In genomic region chr1:242139437-242139836, GRCh38 we compare ENCODE assay signal across 14 cellular contexts.
DNase-seq lines count a peak whose midpoint lies in the region; ATAC-seq and FAIRE-seq lines count a peak whose summit lies in the region.
"Had no signal": no experiment of that assay in that cellular context is flagged by ENCODE, and none has a peak within 500 bp of the region (broad histone marks: within the 10 kb centered on the region; RNA-seq: fewer than 3 reads in every experiment).

No MANE protein-coding gene starts in this region.

- H3K9me3 ChIP-seq in small intestine (ENCODE audit: control insufficient read depth, low read depth): no peaks in the 10 kb centered on the region
- H3K9me3 ChIP-seq: thoracic aorta had no signal

- H3K27ac Mint-ChIP-seq in effector memory CD8-positive, alpha-beta T cell: no peak overlapping the region
- H3K27ac Mint-ChIP-seq: dendritic cell treated with granulocyte-macrophage colony-stimulating factor and Interleukin-4, amounts not matched to agents 40 ng/mL and 50 ng/mL, for 4 days; naive thymus-derived CD8-positive, alpha-beta T cell; T-helper 1 cell treated with Interleukin-12 subunit alpha and Interleukin-12 subunit beta and Interleukin-4 antibody, amounts not matched to agents 30 μg/mL and 1 μg/mL, for 36 hours had no signal

- DNase-seq in SKM-1 treated with dmso at 0.1 percent for 144 hours (lab: John Stamatoyannopoulos, UW; ENCODE audit: unreplicated experiment): peak; percentile 97
- no peak for DNase-seq in small intestine
- no peak for DNase-seq in NCI-H524 treated with DMSO at 0.1 percent for 48 hours (lab: John Stamatoyannopoulos, UW)
- no peak for DNase-seq in activated CD8-positive, alpha-beta memory T cell treated with anti-CD3 and anti-CD28 coated beads, Interleukin-2, amount 50 U/mL, for 48 hours
- no peak for DNase-seq in effector memory CD8-positive, alpha-beta T cell
- DNase-seq: activated gamma-delta T cell; naive thymus-derived CD8-positive, alpha-beta T cell had no signal

- no peaks in the 10 kb centered on the region for H3K9me3 Mint-ChIP-seq in effector memory CD8-positive, alpha-beta T cell
- H3K9me3 Mint-ChIP-seq: dendritic cell treated with granulocyte-macrophage colony-stimulating factor and Interleukin-4, amounts not matched to agents 40 ng/mL and 50 ng/mL, for 4 days; naive thymus-derived CD8-positive, alpha-beta T cell; T-helper 1 cell treated with Interleukin-12 subunit alpha and Interleukin-12 subunit beta and Interleukin-4 antibody, amounts not matched to agents 30 μg/mL and 1 μg/mL, for 36 hours had no signal

- peaks cover 0 to 5% of the 10 kb centered on the region in 2 donors for H3K4me1 Mint-ChIP-seq in effector memory CD8-positive, alpha-beta T cell (ENCODE audit: low read depth in 2 of 2)

- H3K36me3 Mint-ChIP-seq in effector memory CD8-positive, alpha-beta T cell (ENCODE audit: insufficient read depth): no peaks in the 10 kb centered on the region
- H3K36me3 Mint-ChIP-seq: naive thymus-derived CD8-positive, alpha-beta T cell had no signal

- 55 to 66% (median 61%) methylated on average over 6 of the region's 6 CpGs for WGBS in small intestine, 3 donors

- no peak overlapping the region for H3K4me3 Mint-ChIP-seq in effector memory CD8-positive, alpha-beta T cell
- H3K4me3 Mint-ChIP-seq: dendritic cell treated with granulocyte-macrophage colony-stimulating factor and Interleukin-4, amounts not matched to agents 40 ng/mL and 50 ng/mL, for 4 days; naive thymus-derived CD8-positive, alpha-beta T cell; T-helper 1 cell treated with Interleukin-12 subunit alpha and Interleukin-12 subunit beta and Interleukin-4 antibody, amounts not matched to agents 30 μg/mL and 1 μg/mL, for 36 hours had no signal

- peak; percentile 55 for ATAC-seq in GM18517 (IDR thresholded peaks at IDR 0.05; ENCODE audit: unreplicated experiment)
- peak; percentile 58 for ATAC-seq in GM21576 (IDR thresholded peaks at IDR 0.05; ENCODE audit: unreplicated experiment)
- peak; percentile 83 for ATAC-seq in HG03175 (IDR thresholded peaks at IDR 0.05; ENCODE audit: unreplicated experiment)
- no peak for ATAC-seq in effector memory CD8-positive, alpha-beta T cell (replicated peaks)
- ATAC-seq: naive thymus-derived CD8-positive, alpha-beta T cell had no signal

- no peak for FAIRE-seq in small intestine (lab: Jason Lieb, UNC)

- no peaks in the 10 kb centered on the region for H3K4me1 ChIP-seq in small intestine (ENCODE audit: control insufficient read depth in 2 of 2, insufficient read depth in 1 of 2, low read depth in 1 of 2, low read length in 1 of 2)

- no peak overlapping the region for H3K27ac ChIP-seq in small intestine (ENCODE audit: low read depth in 1 of 2, low read length in 1 of 2)
- H3K27ac ChIP-seq: hepatocyte, thoracic aorta had no signal

- H3K36me3 ChIP-seq in small intestine (ENCODE audit: control insufficient read depth in 2 of 2, insufficient read depth in 2 of 2, low read length in 2 of 2): no peaks in the 10 kb centered on the region

- peaks cover 12 to 17% of the 10 kb centered on the region in 2 donors for H3K27me3 Mint-ChIP-seq in effector memory CD8-positive, alpha-beta T cell
- H3K27me3 Mint-ChIP-seq: dendritic cell treated with granulocyte-macrophage colony-stimulating factor and Interleukin-4, amounts not matched to agents 40 ng/mL and 50 ng/mL, for 4 days had no signal

- no peak overlapping the region for H3K4me3 ChIP-seq in small intestine (ENCODE audit: low read depth in 1 of 2, low read length in 2 of 2)
- H3K4me3 ChIP-seq: hepatocyte, thoracic aorta had no signal

- no peaks in the 10 kb centered on the region for H3K27me3 ChIP-seq in small intestine (ENCODE audit: control insufficient read depth in 2 of 2, insufficient read depth in 2 of 2, low read length in 2 of 2)
- H3K27me3 ChIP-seq: hepatocyte had no signal
